Comparison of ENCODE assay signal across 8 cellular contexts in genomic region chr19:18194554-18195238, GRCh38. TPM values are rescaled to one million over a fixed set of nuclear protein-coding genes. Genes with fewer than 3 reads are reported as not detected.
DNase-seq lines count a peak whose midpoint lies in the region; ATAC-seq and TF ChIP-seq lines count a peak whose summit lies in the region.

No MANE protein-coding gene starts in this region.

- H3K4me3 ChIP-seq in adrenal gland, result peak overlapping the region in 1 of 4 donors; percentile 76
- peak overlapping the region; percentile 76 for H3K4me3 ChIP-seq in lower lobe of right lung
- H3K4me3 ChIP-seq in aorta (ENCODE audit: low read length in 2 of 2), result no peak overlapping the region

- 5 to 23% (median 18%) methylated on average over 7 to 27 of the region's 27 CpGs for WGBS in adrenal gland, 4 donors
- 37 to 38% methylated on average over 21 to 27 of the region's 27 CpGs for WGBS in aorta, 2 donors

- peak; percentile 35 for DNase-seq in Caki2 (ENCODE audit: low read depth)
- peak; percentile 63 for DNase-seq in MV-4-11 (lab: John Stamatoyannopoulos, UW)
- peak; percentile 66 to 90 (median 84) for DNase-seq in adrenal gland
- DNase-seq in lower lobe of right lung, result no peak
- peak; percentile 61 to 84 for DNase-seq in aorta
- no peak for DNase-seq in AML-193 (lab: John Stamatoyannopoulos, UW)
- DNase-seq in SK-N-DZ (ENCODE audit: low spot score), result no peak
- no peak for DNase-seq in NCI-H1417 treated with DMSO at 0.1 percent for 48 hours (lab: John Stamatoyannopoulos, UW)

- peaks cover 15 to 20% of the 10 kb centered on the region in 2 donors for H3K4me1 ChIP-seq in adrenal gland (replicated peaks in 1 of 2)
- H3K4me1 ChIP-seq in lower lobe of right lung, result peaks cover 17% of the 10 kb centered on the region
- no peaks in the 10 kb centered on the region for H3K4me1 ChIP-seq in aorta (ENCODE audit: control insufficient read depth in 1 of 2, insufficient read depth in 2 of 2, low read length in 2 of 2)

- intact Hi-C loops in adrenal gland (cut with DNase I) (no loop called here), lower lobe of right lung (cut with DNase I) (no loop called here), aorta (cut with DNase I) (loop anchor here (5.0 kb wide), 1 partner anchor 58 kb away; no protein-coding TSS in a partner anchor)

- H3K36me3 ChIP-seq in adrenal gland (replicated peaks in 1 of 2) (peaks cover 0 to 33% of the 10 kb centered on the region in 2 donors), lower lobe of right lung (peaks cover 35% of the 10 kb centered on the region), aorta (ENCODE audit: control insufficient read depth in 1 of 2, insufficient read depth in 2 of 2, low read length in 1 of 2) (no peaks in the 10 kb centered on the region)

- H3K9me3 ChIP-seq in adrenal gland (replicated peaks in 1 of 3), result no peaks in the 10 kb centered on the region
- no peaks in the 10 kb centered on the region for H3K9me3 ChIP-seq in lower lobe of right lung
- H3K9me3 ChIP-seq in aorta (ENCODE audit: control insufficient read depth, low read length), result no peaks in the 10 kb centered on the region

- TF ChIP-seq CTCF in adrenal gland (IDR thresholded peaks at IDR 0.05), result no peak
- no peak for TF ChIP-seq CTCF in lower lobe of right lung (IDR thresholded peaks at IDR 0.05)

- peak overlapping the region; percentile 46 to 92 (median 83) for H3K27ac ChIP-seq in adrenal gland
- H3K27ac ChIP-seq in lower lobe of right lung, result peak overlapping the region; percentile 49
- no peak overlapping the region for H3K27ac ChIP-seq in aorta (ENCODE audit: low read depth in 1 of 2, low read length in 2 of 2)

- ATAC-seq in lower lobe of right lung (no peak), aorta (ENCODE audit: low FRiP score) (no peak)

- H3K27me3 ChIP-seq in adrenal gland, result no peaks in the 10 kb centered on the region
- H3K27me3 ChIP-seq in lower lobe of right lung (ENCODE audit: low read depth), result no peaks in the 10 kb centered on the region
- H3K27me3 ChIP-seq in aorta (ENCODE audit: control insufficient read depth in 1 of 2, insufficient read depth in 2 of 2, low read length in 1 of 2), result no peaks in the 10 kb centered on the region

- in situ Hi-C loops in Caki2 (cut with HindIII; ENCODE audit: low pct_unique_long_range_greater_than_20kb, low sequenced_read_pairs), result no loop called here

- no peak for TF ChIP-seq POLR2A in adrenal gland (IDR thresholded peaks at IDR 0.05)

RNA-seq across cellular contexts. Expression of gene MPV17L2, which starts 1.7 kb away (rescaled TPM):
- total RNA-seq in Caki2 (2014; rRNA removed; shearing (Covaris generic); ENCODE audit: low replicate concordance), result 10.3 and 22.3 TPM in 2 replicates
- 10 to 100 TPM; 10.3 to 47.4 (median 24.0) TPM for total RNA-seq in adrenal gland
- 10 to 100 TPM; 21.1 to 41.4 (median 40.8) TPM for polyA plus RNA-seq in adrenal gland
- 6.6 TPM for total RNA-seq in lower lobe of right lung
- 1 to 10 TPM; 5.7 to 6.2 TPM for total RNA-seq in aorta
- polyA plus RNA-seq in aorta, result 10 to 100 TPM in 1 of 2 donors, 1 to 10 TPM in 1; 6.1 to 12.2 TPM
- 17.6 and 47.1 TPM in 2 replicates for polyA plus RNA-seq in SK-N-DZ (2014; cell fraction: cytosol; rRNA removed)
- 18.9 and 19.8 TPM in 2 replicates for polyA plus RNA-seq in SK-N-DZ (2014; cell fraction: nucleus; rRNA removed)

RNA-seq across cellular contexts. Expression of gene RAB3A, which starts 9.1 kb away (rescaled TPM):
- total RNA-seq in Caki2 (2014; rRNA removed; shearing (Covaris generic); ENCODE audit: low replicate concordance), result 0.84 TPM in 1 of 2 replicates, not detected in the other
- total RNA-seq in adrenal gland, result 10 to 100 TPM in 3 of 8 donors, 1 to 10 TPM in 5; 2.3 to 32.3 (median 6.9) TPM
- polyA plus RNA-seq in adrenal gland, result 10 to 100 TPM in 1 of 3 donors, 1 to 10 TPM in 2; 4.0 to 16.6 (median 5.8) TPM
- 2.7 TPM for total RNA-seq in lower lobe of right lung
- total RNA-seq in aorta, result 1 to 10 TPM; 3.4 to 3.8 TPM
- 1 to 10 TPM; 2.1 to 2.6 TPM for polyA plus RNA-seq in aorta
- 12.2 and 15.0 TPM in 2 replicates for polyA plus RNA-seq in SK-N-DZ (2014; cell fraction: cytosol; rRNA removed)
- polyA plus RNA-seq in SK-N-DZ (2014; cell fraction: nucleus; rRNA removed), result 5.6 and 15.2 TPM in 2 replicates

RNA-seq across cellular contexts. Expression of gene IFI30, which starts 21.1 kb away (rescaled TPM):
- total RNA-seq in Caki2 (2014; rRNA removed; shearing (Covaris generic); ENCODE audit: low replicate concordance), result 51.9 and 79.3 TPM in 2 replicates
- 100 to 1,000 TPM; 103 to 372 (median 185) TPM for total RNA-seq in adrenal gland
- polyA plus RNA-seq in adrenal gland, result 100 to 1,000 TPM in 2 of 3 donors, 10 to 100 TPM in 1; 99.2 to 268 (median 158) TPM
- total RNA-seq in lower lobe of right lung, result 682 TPM
- total RNA-seq in aorta, result 10 to 100 TPM; 85.2 to 92.7 TPM
- 100 to 1,000 TPM in 1 of 2 donors, 10 to 100 TPM in 1; 35.0 to 107 TPM for polyA plus RNA-seq in aorta
- polyA plus RNA-seq in SK-N-DZ (2014; cell fraction: cytosol; rRNA removed), result 2.7 and 11.0 TPM in 2 replicates
- 0.72 and 1.1 TPM in 2 replicates for polyA plus RNA-seq in SK-N-DZ (2014; cell fraction: nucleus; rRNA removed)

RNA-seq across cellular contexts. Expression of gene PDE4C, which starts 31.5 kb away (rescaled TPM):
- not detected in 2 replicates for total RNA-seq in Caki2 (2014; rRNA removed; shearing (Covaris generic); ENCODE audit: low replicate concordance)
- total RNA-seq in adrenal gland (1 to 10 TPM in 2 of 8 donors, under 1 TPM in 6; 0.11 to 1.7 (median 0.42) TPM), lower lobe of right lung (9.6 TPM), aorta (1 to 10 TPM; 1.7 to 2.3 TPM)
- polyA plus RNA-seq in adrenal gland (1 to 10 TPM in 1 of 3 donors, under 1 TPM in 1, not detected in 1; 0.77 to 2.4 TPM), aorta (under 1 TPM; 0.03 to 0.25 TPM)
- polyA plus RNA-seq in SK-N-DZ (2014; cell fraction: cytosol; rRNA removed), result 9.0 and 9.9 TPM in 2 replicates
- polyA plus RNA-seq in SK-N-DZ (2014; cell fraction: nucleus; rRNA removed), result 49.1 and 53.2 TPM in 2 replicates

RNA-seq across cellular contexts. Expression of gene PIK3R2, which starts 41.7 kb away (rescaled TPM):
- 8.1 and 43.6 TPM in 2 replicates for total RNA-seq in Caki2 (2014; rRNA removed; shearing (Covaris generic); ENCODE audit: low replicate concordance)
- total RNA-seq in adrenal gland (100 to 1,000 TPM in 3 of 8 donors, 10 to 100 TPM in 5; 32.9 to 124 (median 80.4) TPM), lower lobe of right lung (21.6 TPM), aorta (10 to 100 TPM; 14.1 to 21.8 TPM)
- polyA plus RNA-seq in adrenal gland (10 to 100 TPM in 2 of 3 donors, 1 to 10 TPM in 1; 6.7 to 21.0 (median 10.8) TPM), aorta (1 to 10 TPM; 1.8 to 5.1 TPM)
- polyA plus RNA-seq in SK-N-DZ (2014; cell fraction: cytosol; rRNA removed), result 24.1 and 30.3 TPM in 2 replicates
- polyA plus RNA-seq in SK-N-DZ (2014; cell fraction: nucleus; rRNA removed), result 17.4 and 26.3 TPM in 2 replicates

Comparison
In these comparisons a context has a peak if more than half of its experiments do, and no peak if none do; other contexts are left out.
1. DNase-seq: peak in Caki2 (single experiment), MV-4-11 (single experiment), adrenal gland (7 of 7) and aorta (2 of 2); none in lower lobe of right lung (single experiment), AML-193 (0 of 2), SK-N-DZ (single experiment) and NCI-H1417 treated with DMSO at 0.1 percent for 48 hours (single experiment).
2. H3K27ac ChIP-seq: peak in adrenal gland (5 of 5) and lower lobe of right lung (single experiment); none in aorta (0 of 2).
3. intact Hi-C loops: an anchor here in aorta (5.0 kb wide); none called in adrenal gland and lower lobe of right lung.